In the genomic region with DNA sequence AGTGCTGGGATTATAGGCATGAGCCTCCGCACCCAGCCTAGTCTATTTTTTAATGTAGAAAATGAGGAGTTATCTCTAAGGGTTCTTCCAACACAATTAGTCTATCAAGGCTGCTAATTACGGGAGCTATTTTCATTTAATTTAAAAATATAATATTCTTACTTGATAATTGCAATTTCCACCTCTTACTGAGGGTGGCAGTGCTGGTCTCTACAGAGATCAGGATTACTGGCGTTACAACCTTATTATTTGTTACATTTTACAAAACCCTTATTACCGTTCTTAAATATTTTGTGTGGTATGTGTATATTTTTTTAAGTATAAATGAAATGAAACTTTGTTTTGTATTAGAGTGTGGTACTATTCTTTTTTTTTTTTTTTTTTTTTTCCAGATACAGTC, we compare ENCODE assay signal across 11 cellular contexts. TPM values are rescaled to one million over a fixed set of nuclear protein-coding genes. Genes with fewer than 3 reads are reported as not detected.
DNase-seq lines count a peak whose midpoint lies in the region; ATAC-seq and TF ChIP-seq lines count a peak whose summit lies in the region.
"Had no signal": no experiment of that assay in that cellular context is flagged by ENCODE, and none has a peak within 500 bp of the region (broad histone marks: within the 10 kb centered on the region; RNA-seq: fewer than 3 reads in every experiment).

No MANE protein-coding gene starts in this region.

- H3K4me3 Mint-ChIP-seq in chondrocyte (ENCODE audit: unreplicated experiment), result no peak overlapping the region
- H3K4me3 Mint-ChIP-seq in nephron progenitor cell, result no peak overlapping the region
- H3K4me3 Mint-ChIP-seq: T-helper 2 cell treated with Interferon-gamma antibody and Interleukin-4, amounts not matched to agents 5 μg/mL and 100 μg/mL, for 36 hours had no signal

- peak; percentile 43 for TF ChIP-seq RAD21 in Ishikawa (IDR thresholded peaks at IDR 0.05; ENCODE audit: low read depth)

- no peaks in the 10 kb centered on the region for H3K36me3 Mint-ChIP-seq in chondrocyte (ENCODE audit: low read depth)
- no peaks in the 10 kb centered on the region for H3K36me3 Mint-ChIP-seq in nephron progenitor cell (ENCODE audit: low read depth)

- TF ChIP-seq CTCF in chondrocyte (IDR thresholded peaks at IDR 0.05) (peak; percentile 79), nephron progenitor cell (IDR thresholded peaks at IDR 0.05) (peak; percentile 22)

- ATAC-seq in HG02571 (IDR thresholded peaks at IDR 0.05; ENCODE audit: unreplicated experiment), result no peak
- no peak for ATAC-seq in HG03175 (IDR thresholded peaks at IDR 0.05; ENCODE audit: unreplicated experiment)

- H3K4me1 Mint-ChIP-seq in chondrocyte (ENCODE audit: low read depth) (no peaks in the 10 kb centered on the region), nephron progenitor cell (no peaks in the 10 kb centered on the region)

- no peak overlapping the region for H3K27ac Mint-ChIP-seq in chondrocyte (ENCODE audit: unreplicated experiment)
- no peak overlapping the region for H3K27ac Mint-ChIP-seq in nephron progenitor cell
- H3K27ac Mint-ChIP-seq: T-helper 2 cell treated with Interferon-gamma antibody and Interleukin-4, amounts not matched to agents 5 μg/mL and 100 μg/mL, for 36 hours had no signal

- TF ChIP-seq EP300 in Ishikawa (IDR thresholded peaks at IDR 0.05; ENCODE audit: borderline replicate concordance), result no peak

- H3K9me3 Mint-ChIP-seq in chondrocyte (ENCODE audit: low read depth) (no peaks in the 10 kb centered on the region), nephron progenitor cell (peaks cover 12% of the 10 kb centered on the region)
- H3K9me3 Mint-ChIP-seq: T-helper 2 cell treated with Interferon-gamma antibody and Interleukin-4, amounts not matched to agents 5 μg/mL and 100 μg/mL, for 36 hours had no signal

- no peaks in the 10 kb centered on the region for H3K27me3 Mint-ChIP-seq in chondrocyte (ENCODE audit: low read depth)
- H3K27me3 Mint-ChIP-seq in nephron progenitor cell (ENCODE audit: low read depth, poor library complexity), result peaks cover 2% of the 10 kb centered on the region

- DNase-seq in DMS 273 (lab: John Stamatoyannopoulos, UW; ENCODE audit: unreplicated experiment) (peak; percentile 29), DMS 273 treated with DMSO at 0.1 percent for 48 hours (lab: John Stamatoyannopoulos, UW) (no peak), chondrocyte (ENCODE audit: low spot score) (no peak), nephron progenitor cell (no peak), NCI-H510A (lab: John Stamatoyannopoulos, UW) (no peak)
- DNase-seq: NCI-H187 had no signal

TF ChIP-seq in Ishikawa, 13 proteins besides CTCF, POLR2A, EP300 and RAD21:
- TF ChIP-seq FOXM1 (IDR thresholded peaks at IDR 0.05; ENCODE audit: borderline replicate concordance, low read depth), result no peak
- TF ChIP-seq, protein P1, sequence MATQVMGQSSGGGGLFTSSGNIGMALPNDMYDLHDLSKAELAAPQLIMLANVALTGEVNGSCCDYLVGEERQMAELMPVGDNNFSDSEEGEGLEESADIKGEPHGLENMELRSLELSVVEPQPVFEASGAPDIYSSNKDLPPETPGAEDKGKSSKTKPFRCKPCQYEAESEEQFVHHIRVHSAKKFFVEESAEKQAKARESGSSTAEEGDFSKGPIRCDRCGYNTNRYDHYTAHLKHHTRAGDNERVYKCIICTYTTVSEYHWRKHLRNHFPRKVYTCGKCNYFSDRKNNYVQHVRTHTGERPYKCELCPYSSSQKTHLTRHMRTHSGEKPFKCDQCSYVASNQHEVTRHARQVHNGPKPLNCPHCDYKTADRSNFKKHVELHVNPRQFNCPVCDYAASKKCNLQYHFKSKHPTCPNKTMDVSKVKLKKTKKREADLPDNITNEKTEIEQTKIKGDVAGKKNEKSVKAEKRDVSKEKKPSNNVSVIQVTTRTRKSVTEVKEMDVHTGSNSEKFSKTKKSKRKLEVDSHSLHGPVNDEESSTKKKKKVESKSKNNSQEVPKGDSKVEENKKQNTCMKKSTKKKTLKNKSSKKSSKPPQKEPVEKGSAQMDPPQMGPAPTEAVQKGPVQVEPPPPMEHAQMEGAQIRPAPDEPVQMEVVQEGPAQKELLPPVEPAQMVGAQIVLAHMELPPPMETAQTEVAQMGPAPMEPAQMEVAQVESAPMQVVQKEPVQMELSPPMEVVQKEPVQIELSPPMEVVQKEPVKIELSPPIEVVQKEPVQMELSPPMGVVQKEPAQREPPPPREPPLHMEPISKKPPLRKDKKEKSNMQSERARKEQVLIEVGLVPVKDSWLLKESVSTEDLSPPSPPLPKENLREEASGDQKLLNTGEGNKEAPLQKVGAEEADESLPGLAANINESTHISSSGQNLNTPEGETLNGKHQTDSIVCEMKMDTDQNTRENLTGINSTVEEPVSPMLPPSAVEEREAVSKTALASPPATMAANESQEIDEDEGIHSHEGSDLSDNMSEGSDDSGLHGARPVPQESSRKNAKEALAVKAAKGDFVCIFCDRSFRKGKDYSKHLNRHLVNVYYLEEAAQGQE (IDR thresholded peaks at IDR 0.05; ENCODE audit: low read depth), result no peak
- no peak for TF ChIP-seq TAF1 (IDR thresholded peaks at IDR 0.05; ENCODE audit: low read depth)
- no peak for TF ChIP-seq CREB1 (IDR thresholded peaks at IDR 0.05; ENCODE audit: low read depth)
- no peak for TF ChIP-seq YY1 (IDR thresholded peaks at IDR 0.05; ENCODE audit: low read depth)
- no peak for TF ChIP-seq CEBPB (IDR thresholded peaks at IDR 0.05)
- TF ChIP-seq TCF12 (IDR thresholded peaks at IDR 0.05; ENCODE audit: low read depth), result no peak
- TF ChIP-seq NFIC (IDR thresholded peaks at IDR 0.05), result no peak
- no peak for TF ChIP-seq EGR1 (IDR thresholded peaks at IDR 0.05)
- no peak for TF ChIP-seq TEAD4 (IDR thresholded peaks at IDR 0.05)
- TF ChIP-seq, protein P2, sequence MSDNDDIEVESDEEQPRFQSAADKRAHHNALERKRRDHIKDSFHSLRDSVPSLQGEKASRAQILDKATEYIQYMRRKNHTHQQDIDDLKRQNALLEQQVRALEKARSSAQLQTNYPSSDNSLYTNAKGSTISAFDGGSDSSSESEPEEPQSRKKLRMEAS (IDR thresholded peaks at IDR 0.05), result no peak
- no peak for TF ChIP-seq ZBTB7A (IDR thresholded peaks at IDR 0.05; ENCODE audit: low read depth)
TF ChIP-seq in Ishikawa: peak in this region for 0.

RNA-seq across cellular contexts. Expression of gene GK, which starts 17.6 kb away (rescaled TPM):
- 3.4 to 4.6 TPM (median 4.1 TPM) in 3 replicates for total RNA-seq in chondrocyte

RNA-seq across cellular contexts. Expression of gene TASL, which starts 58.1 kb away (rescaled TPM):
- not detected in 3 replicates for total RNA-seq in chondrocyte
- total RNA-seq: A172 had no signal
